Comparison of ENCODE assay signal across 23 cellular contexts in genomic region chr18:23494992-23495391, GRCh38.
A peak's percentile ranks its signal among the peaks of the same experiment; 100 is the strongest.
DNase-seq lines count a peak whose midpoint lies in the region; ATAC-seq, FAIRE-seq and TF ChIP-seq lines count a peak whose summit lies in the region.
"Had no signal": no experiment of that assay in that cellular context is flagged by ENCODE, and none has a peak within 500 bp of the region (broad histone marks: within the 10 kb centered on the region; RNA-seq: fewer than 3 reads in every experiment).

No MANE protein-coding gene starts in this region.

- peaks cover 30% of the 10 kb centered on the region for H3K4me1 Mint-ChIP-seq in memory B cell
- H3K4me1 Mint-ChIP-seq: activated T-helper 17 cell treated with anti-CD3 and anti-CD28 coated beads, Interleukin-2, amount 50 U/mL, for 72 hours had no signal

- peak overlapping the region; percentile 92 for H3K27ac ChIP-seq in VCaP
- H3K27ac ChIP-seq: lower lobe of right lung, neutrophil, sigmoid colon, upper lobe of left lung had no signal

- peaks cover 2% of the 10 kb centered on the region for H3K36me3 Mint-ChIP-seq in memory B cell
- H3K36me3 Mint-ChIP-seq: activated naive CD4-positive, alpha-beta T cell treated with anti-CD3 and anti-CD28 coated beads, Interleukin-2, amount 50 U/mL, for 24 hours; CD8-positive, alpha-beta T cell had no signal

- H3K4me3 Mint-ChIP-seq in memory B cell = no peak overlapping the region
- H3K4me3 Mint-ChIP-seq: activated naive CD4-positive, alpha-beta T cell treated with anti-CD3 and anti-CD28 coated beads, Interleukin-2, amount 50 U/mL, for 24 hours; activated T-helper 17 cell treated with anti-CD3 and anti-CD28 coated beads, Interleukin-2, amount 50 U/mL, for 72 hours; CD8-positive, alpha-beta T cell; endodermal cell had no signal

- no peaks in the 10 kb centered on the region for H3K27me3 Mint-ChIP-seq in memory B cell
- H3K27me3 Mint-ChIP-seq: activated naive CD4-positive, alpha-beta T cell treated with anti-CD3 and anti-CD28 coated beads, Interleukin-2, amount 50 U/mL, for 24 hours; activated T-helper 17 cell treated with anti-CD3 and anti-CD28 coated beads, Interleukin-2, amount 50 U/mL, for 72 hours; progenitor cell of endocrine pancreas had no signal

- DNase-seq in GM18507 (ENCODE audit: extremely low spot score, insufficient read length, low read depth) (no peak), NCI-H146 (lab: John Stamatoyannopoulos, UW) (peak; percentile 71), memory B cell (ENCODE audit: low spot score in 2 of 2) (no peak), D341Med (ENCODE audit: low spot score) (no peak), inferior parietal cortex (ENCODE audit: extremely low spot score) (no peak)
- DNase-seq: activated CD4-positive, alpha-beta T cell treated with anti-CD3 and anti-CD28 coated beads, Interleukin-2, amount 50 U/mL, for 4 hours; activated CD8-positive, alpha-beta memory T cell treated with anti-CD3 and anti-CD28 coated beads, Interleukin-2, amount 50 U/mL, for 48 hours; anterior cingulate cortex; CD8-positive, alpha-beta T cell; DND-41; endodermal cell; kidney; lower lobe of right lung; NCI-H2107; sigmoid colon had no signal

- H3K9me3 Mint-ChIP-seq in memory B cell = no peaks in the 10 kb centered on the region
- H3K9me3 Mint-ChIP-seq: activated naive CD4-positive, alpha-beta T cell treated with anti-CD3 and anti-CD28 coated beads, Interleukin-2, amount 50 U/mL, for 24 hours; activated T-helper 17 cell treated with anti-CD3 and anti-CD28 coated beads, Interleukin-2, amount 50 U/mL, for 72 hours; CD8-positive, alpha-beta T cell had no signal

- TF ChIP-seq CTCF in VCaP (conservative IDR thresholded peaks at IDR 0.05) = no peak

- FAIRE-seq in GM18507 (lab: Jason Lieb, UNC) = peak; percentile 31
- FAIRE-seq: kidney had no signal

- no peak for ATAC-seq in memory B cell (ENCODE audit: low read depth)
- no peak for ATAC-seq in GM19455 (IDR thresholded peaks at IDR 0.05; ENCODE audit: unreplicated experiment)
- ATAC-seq in HG03521 (IDR thresholded peaks at IDR 0.05; ENCODE audit: unreplicated experiment) = no peak
- ATAC-seq: activated T-helper 17 cell treated with anti-CD3 and anti-CD28 coated beads, Interleukin-2, amount 50 U/mL, for 72 hours; CD8-positive, alpha-beta T cell had no signal

- peak overlapping the region; percentile 14 for H3K27ac Mint-ChIP-seq in memory B cell
- H3K27ac Mint-ChIP-seq: activated naive CD4-positive, alpha-beta T cell treated with anti-CD3 and anti-CD28 coated beads, Interleukin-2, amount 50 U/mL, for 24 hours; activated T-helper 17 cell treated with anti-CD3 and anti-CD28 coated beads, Interleukin-2, amount 50 U/mL, for 72 hours; CD8-positive, alpha-beta T cell; endodermal cell; progenitor cell of endocrine pancreas had no signal
